In genomic region chr20:42741906-42742305, GRCh38 we compare ENCODE assay signal across 5 cellular contexts.
"Had no signal": no experiment of that assay in that cellular context is flagged by ENCODE, and none has a peak within 500 bp of the region (broad histone marks: within the 10 kb centered on the region; RNA-seq: fewer than 3 reads in every experiment).

No MANE protein-coding gene starts in this region.

- ATAC-seq: GM23338, K562 had no signal

- H3K4me2 ChIP-seq: GM23338 had no signal

- H3K4me3 ChIP-seq: GM23338, K562 had no signal

- DNase-seq: H9, HCEC 1CT, IMR-90 had no signal

- H2AFZ ChIP-seq: GM23338 had no signal
